8 cellular contexts compared by ENCODE assay signal in the genomic region with DNA sequence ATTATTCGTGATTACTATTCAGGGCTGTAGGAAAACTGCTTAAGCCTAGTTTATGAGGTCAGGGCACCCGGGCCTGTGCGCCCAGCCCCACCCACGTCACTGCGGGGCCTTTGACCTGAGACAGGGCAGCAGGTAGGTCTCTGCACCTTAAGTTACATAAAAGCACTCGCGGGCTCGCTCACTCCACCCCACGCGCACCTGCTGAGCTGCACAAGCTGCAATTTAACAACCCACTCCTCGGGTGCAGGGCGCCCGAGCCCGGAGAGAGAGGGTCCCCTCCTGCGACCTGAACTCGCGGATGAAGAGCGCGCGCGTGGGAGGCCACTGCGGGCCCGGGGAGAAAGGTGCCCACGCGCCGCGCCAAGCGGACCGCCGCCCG. TPM values are rescaled to one million over a fixed set of nuclear protein-coding genes. Genes with fewer than 3 reads are reported as not detected.
A peak's percentile ranks its signal among the peaks of the same experiment; 100 is the strongest.
DNase-seq lines count a peak whose midpoint lies in the region; ATAC-seq lines count a peak whose summit lies in the region.

No MANE protein-coding gene starts in this region.

- H3K27ac ChIP-seq in iPS-20b (ENCODE audit: low read length), result no peak overlapping the region

- H3K9ac ChIP-seq in iPS-20b (ENCODE audit: low read depth, low read length), result peak overlapping the region; percentile 94

- peaks cover 15% of the 10 kb centered on the region for H3K4me1 Mint-ChIP-seq in activated T-cell treated with anti-CD3 and anti-CD28 coated beads, Interleukin-2, amount 50 U/mL, for 4 hours (ENCODE audit: low read depth)
- peaks cover 6 to 9% of the 10 kb centered on the region in 2 donors for H3K4me1 Mint-ChIP-seq in stimulated activated naive B cell treated with anti-CD40 and anti-IgM and Interleukin-4, amounts not matched to agents 10 μg/mL and 1 μg/mL and 100 μg/mL, for 72 hours

- H3K9me3 Mint-ChIP-seq in activated T-cell treated with anti-CD3 and anti-CD28 coated beads, Interleukin-2, amount 50 U/mL, for 4 hours, result no peaks in the 10 kb centered on the region
- no peaks in the 10 kb centered on the region for H3K9me3 Mint-ChIP-seq in stimulated activated naive B cell treated with anti-CD40 and anti-IgM and Interleukin-4, amounts not matched to agents 10 μg/mL and 1 μg/mL and 100 μg/mL, for 72 hours

- peaks cover 3% of the 10 kb centered on the region for H3K27me3 ChIP-seq in iPS-20b (ENCODE audit: insufficient read depth, low read length)

- peak overlapping the region; percentile 88 for H3K4me3 ChIP-seq in iPS-20b (ENCODE audit: low read length)

- H3K4me3 Mint-ChIP-seq in activated T-cell treated with anti-CD3 and anti-CD28 coated beads, Interleukin-2, amount 50 U/mL, for 4 hours, result peak overlapping the region; percentile 91
- peak overlapping the region; percentile 91 to 94 for H3K4me3 Mint-ChIP-seq in stimulated activated naive B cell treated with anti-CD40 and anti-IgM and Interleukin-4, amounts not matched to agents 10 μg/mL and 1 μg/mL and 100 μg/mL, for 72 hours

- no peaks in the 10 kb centered on the region for H3K9me3 ChIP-seq in iPS-20b (ENCODE audit: insufficient read depth, low read depth, low read length)

- H3K27ac Mint-ChIP-seq in stimulated activated naive B cell treated with anti-CD40 and anti-IgM and Interleukin-4, amounts not matched to agents 10 μg/mL and 1 μg/mL and 100 μg/mL, for 72 hours, result peak overlapping the region; percentile 90

- peaks cover 16% of the 10 kb centered on the region for H3K36me3 Mint-ChIP-seq in activated T-cell treated with anti-CD3 and anti-CD28 coated beads, Interleukin-2, amount 50 U/mL, for 4 hours (ENCODE audit: insufficient read depth)
- peaks cover 12 to 24% of the 10 kb centered on the region in 2 donors for H3K36me3 Mint-ChIP-seq in stimulated activated naive B cell treated with anti-CD40 and anti-IgM and Interleukin-4, amounts not matched to agents 10 μg/mL and 1 μg/mL and 100 μg/mL, for 72 hours

- no peak for DNase-seq in activated T-cell treated with anti-CD3 and anti-CD28 coated beads, Interleukin-2, amount 50 U/mL, for 4 hours
- DNase-seq in stimulated activated naive B cell treated with anti-CD40 and anti-IgM and Interleukin-4, amounts not matched to agents 10 μg/mL and 1 μg/mL and 100 μg/mL, for 72 hours, result no peak
- DNase-seq in GM19238 (ENCODE audit: insufficient read length, low spot score) (no peak), iPS-NIHi11 (ENCODE audit: low spot score) (no peak)

- H3K36me3 ChIP-seq in iPS-20b (ENCODE audit: insufficient read depth, low read depth, low read length), result peaks cover 40% of the 10 kb centered on the region

- peaks cover 14% of the 10 kb centered on the region for H3K27me3 Mint-ChIP-seq in activated T-cell treated with anti-CD3 and anti-CD28 coated beads, Interleukin-2, amount 50 U/mL, for 4 hours (ENCODE audit: low read depth)
- peaks cover 16 to 23% of the 10 kb centered on the region in 2 donors for H3K27me3 Mint-ChIP-seq in stimulated activated naive B cell treated with anti-CD40 and anti-IgM and Interleukin-4, amounts not matched to agents 10 μg/mL and 1 μg/mL and 100 μg/mL, for 72 hours

- ATAC-seq in GM19025 (IDR thresholded peaks at IDR 0.05; ENCODE audit: low read depth, unreplicated experiment) (peak; percentile 27), HG03060 (IDR thresholded peaks at IDR 0.05; ENCODE audit: low read depth, unreplicated experiment) (peak; percentile 9), HG02763 (IDR thresholded peaks at IDR 0.05; ENCODE audit: unreplicated experiment) (no peak)
- peak in 1 of 2 donors; percentile 35 for ATAC-seq in activated T-cell treated with anti-CD3 and anti-CD28 coated beads, Interleukin-2, amount 50 U/mL, for 4 hours
- peak; percentile 33 to 36 for ATAC-seq in stimulated activated naive B cell treated with anti-CD40 and anti-IgM and Interleukin-4, amounts not matched to agents 10 μg/mL and 1 μg/mL and 100 μg/mL, for 72 hours (replicated peaks)

- H3K4me1 ChIP-seq in iPS-20b (ENCODE audit: insufficient read depth, low read length), result peaks cover 24% of the 10 kb centered on the region; the same call in 1 of the 2 replicates

RNA-seq across cellular contexts. Expression of a gene that starts 0.5 kb away (rescaled TPM):
- total RNA-seq in activated T-cell treated with anti-CD3 and anti-CD28 coated beads, Interleukin-2, amount 50 U/mL, for 4 hours, result 10 to 100 TPM; 54.1 to 64.8 (median 58.3) TPM

RNA-seq across cellular contexts. Expression of a gene that starts 8.7 kb away (rescaled TPM):
- total RNA-seq in activated T-cell treated with anti-CD3 and anti-CD28 coated beads, Interleukin-2, amount 50 U/mL, for 4 hours, result not detected

RNA-seq across cellular contexts. Expression of a gene that starts 25.6 kb away (rescaled TPM):
- total RNA-seq in activated T-cell treated with anti-CD3 and anti-CD28 coated beads, Interleukin-2, amount 50 U/mL, for 4 hours, result under 1 TPM; 0.50 to 0.52 (median 0.51) TPM

RNA-seq across cellular contexts. Expression of a gene that starts 29.4 kb away (rescaled TPM):
- 10 to 100 TPM in 2 of 3 donors, 1 to 10 TPM in 1; 9.9 to 18.8 (median 12.0) TPM for total RNA-seq in activated T-cell treated with anti-CD3 and anti-CD28 coated beads, Interleukin-2, amount 50 U/mL, for 4 hours

RNA-seq across cellular contexts. Expression of a gene that starts 35.9 kb away (rescaled TPM):
- 100 to 1,000 TPM; 395 to 423 (median 403) TPM for total RNA-seq in activated T-cell treated with anti-CD3 and anti-CD28 coated beads, Interleukin-2, amount 50 U/mL, for 4 hours
